ENCODE assay signal across 8 cellular contexts in genomic region chr2:47437287-47437686, GRCh38. TPM values are rescaled to one million over a fixed set of nuclear protein-coding genes. Genes with fewer than 3 reads are reported as not detected.
DNase-seq lines count a peak whose midpoint lies in the region; ATAC-seq and TF ChIP-seq lines count a peak whose summit lies in the region.

No MANE protein-coding gene starts in this region.

- no peaks in the 10 kb centered on the region for H4K20me1 ChIP-seq in mammary epithelial cell (ENCODE audit: insufficient read depth, low read length)

- peak; percentile 16 for DNase-seq in COR-L47 (lab: John Stamatoyannopoulos, UW)
- DNase-seq in LHCN-M2 (ENCODE audit: low read depth) = peak; percentile 41
- no peak for DNase-seq in mammary epithelial cell
- peak; percentile 37 for DNase-seq in mesendoderm
- no peak for DNase-seq in activated naive CD4-positive, alpha-beta T cell treated with anti-CD3 and anti-CD28 coated beads, Interleukin-2, amount 10 ng/mL, durations not matched to agents 7 days and 5 days
- DNase-seq in stimulated activated CD4-positive, alpha-beta T cell treated with anti-CD3 and anti-CD28 coated beads, Interleukin-1b, Interleukin-23, amount 100 ng/mL, for 48 hours = no peak
- DNase-seq in stimulated activated naive CD4-positive, alpha-beta T cell treated with Interleukin-2 at 50 U/mL for 16 hours (lab: John Stamatoyannopoulos, UW) = no peak

- H2AK5ac ChIP-seq in mesendoderm (ENCODE audit: low read length) = no peak overlapping the region

- H3K36me3 ChIP-seq in mammary epithelial cell (ENCODE audit: insufficient read depth, low read length) = peaks cover 4% of the 10 kb centered on the region
- peaks cover 5% of the 10 kb centered on the region for H3K36me3 ChIP-seq in mesendoderm (ENCODE audit: control insufficient read depth, insufficient read depth, low read length)

- no peak overlapping the region for H3K4me3 ChIP-seq in mammary epithelial cell (replicated peaks in 1 of 3; ENCODE audit: insufficient read depth in 1 of 3, low read depth in 2 of 3, low read length in 3 of 3)
- no peak overlapping the region for H3K4me3 ChIP-seq in mesendoderm (ENCODE audit: low read length)

- dilution Hi-C loops in mammary epithelial cell (cut with HindIII; ENCODE audit: low sequenced_read_pairs) = no loop called here

- no peak overlapping the region for H3K23ac ChIP-seq in mesendoderm (ENCODE audit: low read length)

- no peaks in the 10 kb centered on the region for H3K9me3 ChIP-seq in mammary epithelial cell (replicated peaks; ENCODE audit: insufficient read depth, low read length)

- H3K4me3 Mint-ChIP-seq in activated naive CD4-positive, alpha-beta T cell treated with anti-CD3 and anti-CD28 coated beads, Interleukin-2, amount 10 ng/mL, durations not matched to agents 7 days and 5 days = no peak overlapping the region

- H3K27me3 Mint-ChIP-seq in activated naive CD4-positive, alpha-beta T cell treated with anti-CD3 and anti-CD28 coated beads, Interleukin-2, amount 10 ng/mL, durations not matched to agents 7 days and 5 days = no peaks in the 10 kb centered on the region

- ATAC-seq in GM18870 (IDR thresholded peaks at IDR 0.05; ENCODE audit: unreplicated experiment) = no peak

- H3K27ac Mint-ChIP-seq in activated naive CD4-positive, alpha-beta T cell treated with anti-CD3 and anti-CD28 coated beads, Interleukin-2, amount 10 ng/mL, durations not matched to agents 7 days and 5 days = no peak overlapping the region

- H2BK120ac ChIP-seq in mesendoderm (ENCODE audit: low read depth, low read length) = no peak overlapping the region

- H3K27me3 ChIP-seq in mammary epithelial cell (ENCODE audit: insufficient read depth, low read length) (no peaks in the 10 kb centered on the region), mesendoderm (ENCODE audit: insufficient read depth, low read length, poor library complexity) (no peaks in the 10 kb centered on the region)

- H3K27ac ChIP-seq in mammary epithelial cell (ENCODE audit: insufficient read depth, low read depth, low read length) = no peak overlapping the region
- no peak overlapping the region for H3K27ac ChIP-seq in mesendoderm (ENCODE audit: low read depth, low read length)

- H3K9ac ChIP-seq in mammary epithelial cell (ENCODE audit: insufficient read depth, low read length) = no peak overlapping the region
- H3K9ac ChIP-seq in mesendoderm (ENCODE audit: low read length) = no peak overlapping the region

- in situ Hi-C loops in mammary epithelial cell (cut with MboI; ENCODE audit: low sequenced_read_pairs in 2 of 2) = loop anchor here in 1 of 2 donors (5.0 kb wide), 1 partner anchor 330 kb away; no protein-coding TSS in a partner anchor

- H2BK15ac ChIP-seq in mesendoderm (replicated peaks; ENCODE audit: low read depth) = no peak overlapping the region

- CTCF ChIA-PET in mammary epithelial cell (lab: Charles Lee; ENCODE audit: low non-redundant PET) = interaction anchor here (0.6 to 1.1 kb wide), 7 partner anchors 215 to 750 kb away, joined by 3 to 10 read pairs (median 6); no protein-coding TSS in a partner anchor
- CTCF ChIA-PET in activated naive CD4-positive, alpha-beta T cell treated with anti-CD3 and anti-CD28 coated beads, Interleukin-2, amount 10 ng/mL, durations not matched to agents 7 days and 5 days (lab: Charles Lee) = interaction anchor here (0.6 to 3.5 kb wide), 7 partner anchors 10 to 331 kb away, joined by 3 to 32 read pairs (median 3); no protein-coding TSS in a partner anchor

- H2AFZ ChIP-seq in mammary epithelial cell (ENCODE audit: low read depth, low read length) = no peak overlapping the region

- intact Hi-C loops in mammary epithelial cell (cut with micrococcal nuclease) = loop anchor here (1.0 to 5.0 kb wide), 3 partner anchors 225 to 669 kb away; no protein-coding TSS in a partner anchor

- no peak overlapping the region for H3K18ac ChIP-seq in mesendoderm (ENCODE audit: low read length)

- no peaks in the 10 kb centered on the region for H3K79me2 ChIP-seq in mammary epithelial cell (ENCODE audit: insufficient read depth, low read length)
- peaks cover 2% of the 10 kb centered on the region for H3K79me2 ChIP-seq in mesendoderm (ENCODE audit: control insufficient read depth, insufficient read depth, low read length)

- no peak overlapping the region for H3K56ac ChIP-seq in mesendoderm (ENCODE audit: low read length)

- peaks cover under 1% of the 10 kb centered on the region for H3K9me3 Mint-ChIP-seq in activated naive CD4-positive, alpha-beta T cell treated with anti-CD3 and anti-CD28 coated beads, Interleukin-2, amount 10 ng/mL, durations not matched to agents 7 days and 5 days

- H2BK5ac ChIP-seq in mesendoderm (ENCODE audit: low read length) = no peak overlapping the region

- H3K4ac ChIP-seq in mesendoderm (ENCODE audit: low read depth, low read length) = no peak overlapping the region

- H3K36me3 Mint-ChIP-seq in activated naive CD4-positive, alpha-beta T cell treated with anti-CD3 and anti-CD28 coated beads, Interleukin-2, amount 10 ng/mL, durations not matched to agents 7 days and 5 days = peaks cover 30% of the 10 kb centered on the region

- H3K79me1 ChIP-seq in mesendoderm (ENCODE audit: low read length) = peaks cover 6% of the 10 kb centered on the region

- H3K4me2 ChIP-seq in mammary epithelial cell (ENCODE audit: insufficient read depth, low read depth, low read length) (no peak overlapping the region), mesendoderm (ENCODE audit: low read length) (no peak overlapping the region)

- TF ChIP-seq CTCF in mammary epithelial cell (conservative IDR thresholded peaks at IDR 0.05 in 1 of 2, IDR thresholded peaks at IDR 0.05 in 1 of 2; ENCODE audit: extremely low read depth in 1 of 2, insufficient read depth in 1 of 2, low read depth in 1 of 2, low read length in 2 of 2) = peak; percentile 19 to 52

- no TSS peak for BruUV-seq in mammary epithelial cell (replicated peaks; lab: Mats Ljungman, UMichigan)

- H3K4me1 Mint-ChIP-seq in activated naive CD4-positive, alpha-beta T cell treated with anti-CD3 and anti-CD28 coated beads, Interleukin-2, amount 10 ng/mL, durations not matched to agents 7 days and 5 days = no peaks in the 10 kb centered on the region

- no peak overlapping the region for H4K8ac ChIP-seq in mesendoderm (ENCODE audit: low read depth, low read length)

- H3K4me1 ChIP-seq in mammary epithelial cell (ENCODE audit: insufficient read depth, low read length) (no peaks in the 10 kb centered on the region), mesendoderm (ENCODE audit: control insufficient read depth, low read depth, low read length) (no peaks in the 10 kb centered on the region)

- WGBS in mammary epithelial cell (ENCODE audit: low coverage, missing lambda C conversion rate) = 41% methylated on average over 4 of the region's 4 CpGs
- no CpG with 5 or more reads among the region's 4 CpGs for WGBS in mesendoderm (ENCODE audit: extremely low coverage, insufficient coverage, low lambda C conversion rate)

- no peak overlapping the region for H4K5ac ChIP-seq in mesendoderm (ENCODE audit: low read length)

RNA-seq across cellular contexts. Expression of gene MSH2, which starts 34.3 kb away (rescaled TPM):
- total RNA-seq in LHCN-M2 (2014; rRNA removed) (54.2 and 55.3 TPM in 2 replicates), mammary epithelial cell (10 to 100 TPM; 14.7 to 21.5 TPM)
- 12.5 TPM for polyA plus RNA-seq in LHCN-M2 (2012)
- 18.8 TPM for polyA plus RNA-seq in mammary epithelial cell
- 10.0 TPM for polyA minus RNA-seq in mammary epithelial cell
- polyA plus RNA-seq in mesendoderm (2013, experiment 1 of 2) = 98.1 TPM
- polyA plus RNA-seq in mesendoderm (2013, experiment 2 of 2) = 98.9 TPM

Comparison
In these comparisons a context has a peak if more than half of its experiments do, and no peak if none do; other contexts are left out.
1. DNase-seq: peak in COR-L47 (single experiment), LHCN-M2 (single experiment) and mesendoderm (single experiment); none in mammary epithelial cell (single experiment), activated naive CD4-positive, alpha-beta T cell treated with anti-CD3 and anti-CD28 coated beads, Interleukin-2, amount 10 ng/mL, durations not matched to agents 7 days and 5 days (single experiment), stimulated activated CD4-positive, alpha-beta T cell treated with anti-CD3 and anti-CD28 coated beads, Interleukin-1b, Interleukin-23, amount 100 ng/mL, for 48 hours (single experiment) and stimulated activated naive CD4-positive, alpha-beta T cell treated with Interleukin-2 at 50 U/mL for 16 hours (single experiment).